19 cellular contexts compared by ENCODE assay signal in the genomic region with DNA sequence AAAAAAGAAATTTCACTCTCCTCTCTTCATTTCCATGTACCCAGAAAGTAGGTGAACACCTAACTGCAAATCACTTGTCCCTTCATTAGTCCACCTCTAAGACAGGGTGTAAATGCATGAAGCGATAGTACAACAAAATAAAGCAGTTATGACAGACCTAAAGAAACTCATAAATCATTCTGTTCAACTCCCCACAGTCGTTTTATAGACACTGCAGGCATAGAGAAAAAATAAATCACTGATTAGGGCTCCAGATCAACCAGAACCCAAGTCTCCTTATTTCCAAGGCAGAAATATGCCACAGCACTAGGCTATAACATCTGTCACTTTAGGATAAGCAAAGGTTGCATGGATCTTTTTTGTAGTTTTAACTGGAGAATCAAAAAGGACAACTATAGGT. TPM values are rescaled to one million over a fixed set of nuclear protein-coding genes. Genes with fewer than 3 reads are reported as not detected.
DNase-seq lines count a peak whose midpoint lies in the region; ATAC-seq and TF ChIP-seq lines count a peak whose summit lies in the region.
"Had no signal": no experiment of that assay in that cellular context is flagged by ENCODE, and none has a peak within 500 bp of the region (broad histone marks: within the 10 kb centered on the region; RNA-seq: fewer than 3 reads in every experiment).

No MANE protein-coding gene starts in this region.

- H3K4me1 ChIP-seq in spleen: peaks cover 7 to 91% (median 63%) of the 10 kb centered on the region in 6 donors

- H3K4me1 Mint-ChIP-seq in Calu3 (ENCODE audit: low read depth, unreplicated experiment): peaks cover 45% of the 10 kb centered on the region

- H3K27ac Mint-ChIP-seq in Calu3 (ENCODE audit: unreplicated experiment): no peak overlapping the region
- H3K27ac Mint-ChIP-seq: activated T-helper 1 cell treated with anti-CD3 and anti-CD28 coated beads, Interleukin-12 subunit alpha, Interleukin-12 subunit beta, Interleukin-2, Interleukin-4 antibody, amounts not matched to agents 30 ng/mL and 10 ng/mL and 1 ng/mL, durations not matched to agents 14 hours and 24 hours and 36 hours had no signal

- 62 to 70% (median 63%) methylated on average over 2 of the region's 2 CpGs for WGBS in spleen, 5 donors

- H3K9me3 ChIP-seq in spleen: no peaks in the 10 kb centered on the region
- H3K9me3 ChIP-seq: mucosa of descending colon, prostate gland, SK-N-SH had no signal

- H3K4me3 ChIP-seq in spleen: peak overlapping the region in 4 of 8 donors; percentile 75 to 92 (median 86)
- H3K4me3 ChIP-seq: mucosa of descending colon, prostate gland had no signal

- no peaks in the 10 kb centered on the region for H3K27me3 ChIP-seq in spleen (replicated peaks in 1 of 7)

- H3K27ac ChIP-seq in spleen: peak overlapping the region in 5 of 8 donors; percentile 26 to 98 (median 92)
- H3K27ac ChIP-seq: prostate gland had no signal

- intact Hi-C loops in Calu3 (cut with micrococcal nuclease; ENCODE audit: unreplicated experiment): loop anchor here (5.0 to 10.0 kb wide), 4 partner anchors 169 to 799 kb away; no protein-coding TSS in a partner anchor
- intact Hi-C loops in spleen (cut with DNase I; ENCODE audit: low total_unique reads): loop anchor here (5.0 to 10.0 kb wide), 2 partner anchors 64 to 379 kb away; no protein-coding TSS in a partner anchor

- CTCF ChIA-PET in Calu3 (lab: Charles Lee): interaction anchor here (4.6 kb wide), 1 partner anchor 376 kb away, joined by 17 read pairs; no protein-coding TSS in a partner anchor

- no peak for ATAC-seq in GM18498 (IDR thresholded peaks at IDR 0.05; ENCODE audit: unreplicated experiment)
- ATAC-seq: mucosa of descending colon, PC-3 had no signal

- H3K36me3 ChIP-seq in spleen: peaks cover 0 to 4% (median 0%) of the 10 kb centered on the region in 6 donors
- H3K36me3 ChIP-seq: prostate gland had no signal

- no peak for DNase-seq in Calu3
- peak; percentile 17 for DNase-seq in NCI-H82 treated with DMSO at 0.1 percent for 48 hours (lab: John Stamatoyannopoulos, UW; ENCODE audit: unreplicated experiment)
- DNase-seq in globus pallidus (ENCODE audit: low spot score): peak; percentile 16
- DNase-seq in spleen: no peak
- DNase-seq in SKM-1 (lab: John Stamatoyannopoulos, UW; ENCODE audit: unreplicated experiment): no peak
- DNase-seq in NCI-H524 treated with DMSO at 0.1 percent for 48 hours (lab: John Stamatoyannopoulos, UW): no peak
- DNase-seq: activated CD4-positive, alpha-beta T cell treated with anti-CD3 and anti-CD28 coated beads, Interleukin-2, amount 50 U/mL, for 4 hours; AML-193; aorta; IMR-90; kidney; mucosa of descending colon; NCI-H1092 treated with DMSO at 0.1 percent for 48 hours; NCI-H2227 treated with DMSO at 0.1 percent for 48 hours; PC-3; SK-N-SH had no signal

- TF ChIP-seq CTCF in Calu3 (IDR thresholded peaks at IDR 0.05; ENCODE audit: unreplicated experiment) (no peak), spleen (IDR thresholded peaks at IDR 0.05 in 8 of 11, conservative IDR thresholded peaks at IDR 0.05 in 3 of 11) (no peak)

- H3K27me3 Mint-ChIP-seq in Calu3 (ENCODE audit: unreplicated experiment): no peaks in the 10 kb centered on the region

- H3K9me3 Mint-ChIP-seq in Calu3 (ENCODE audit: low read depth, unreplicated experiment): no peaks in the 10 kb centered on the region

- peaks cover 36% of the 10 kb centered on the region for H3K36me3 Mint-ChIP-seq in Calu3 (ENCODE audit: insufficient read depth, unreplicated experiment)

- H3K4me3 Mint-ChIP-seq in Calu3 (ENCODE audit: low read depth, unreplicated experiment): peak overlapping the region; percentile 87
- H3K4me3 Mint-ChIP-seq: activated T-helper 1 cell treated with anti-CD3 and anti-CD28 coated beads, Interleukin-12 subunit alpha, Interleukin-12 subunit beta, Interleukin-2, Interleukin-4 antibody, amounts not matched to agents 30 ng/mL and 10 ng/mL and 1 ng/mL, durations not matched to agents 14 hours and 24 hours and 36 hours had no signal

- no TSS peak for BruUV-seq in Calu3 (replicated peaks; lab: Mats Ljungman, UMichigan)

- TF ChIP-seq POLR2A in spleen (IDR thresholded peaks at IDR 0.05): no peak

RNA-seq across cellular contexts. Expression of a gene that starts 3.0 kb away (rescaled TPM):
- total RNA-seq in Calu3 (2022) (33.8 and 36.3 TPM in 2 replicates), spleen (10 to 100 TPM; 28.6 to 69.5 (median 34.9) TPM)
- 10 to 100 TPM in 1 of 3 donors, 1 to 10 TPM in 2; 9.4 to 11.9 (median 9.6) TPM for polyA plus RNA-seq in spleen
- polyA plus RNA-seq: SK-N-SH had no signal

Comparison
In these comparisons a context has a peak if more than half of its experiments do, and no peak if none do; other contexts are left out.
1. DNase-seq: peak in NCI-H82 treated with DMSO at 0.1 percent for 48 hours (single experiment) and globus pallidus (single experiment); none in Calu3 (single experiment), spleen (single experiment), SKM-1 (single experiment) and NCI-H524 treated with DMSO at 0.1 percent for 48 hours (single experiment).